ENCODE assay signal across 20 cellular contexts in the genomic region with DNA sequence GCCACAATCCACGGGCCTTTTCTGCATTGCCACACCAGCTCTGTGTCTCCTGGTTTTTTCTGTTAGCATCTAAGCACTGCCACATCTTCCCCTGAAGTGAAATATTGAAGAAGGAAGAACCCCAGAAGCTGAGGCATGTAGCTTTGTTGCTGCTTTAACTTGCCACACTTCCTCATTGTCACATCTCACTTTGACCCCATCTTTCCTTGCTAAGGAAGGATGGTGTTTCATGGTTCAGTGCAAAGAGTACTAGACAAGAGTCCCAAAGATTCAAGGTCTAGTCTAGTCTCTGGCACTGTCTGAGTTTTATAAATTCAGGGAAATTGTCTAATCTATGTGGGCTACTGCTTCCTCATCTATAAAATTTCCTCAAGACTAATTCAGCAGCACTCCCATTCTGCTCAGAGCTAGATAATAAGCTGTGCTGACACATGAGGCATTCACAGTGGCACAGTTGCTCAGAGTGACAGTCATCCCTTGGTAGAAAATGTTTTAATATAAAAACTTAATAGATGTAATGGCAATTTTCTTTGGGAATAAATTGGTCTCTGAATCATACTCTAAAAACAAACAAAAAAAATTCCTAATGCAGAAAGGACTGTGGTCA.
"Had no signal": no experiment of that assay in that cellular context is flagged by ENCODE, and none has a peak within 500 bp of the region (broad histone marks: within the 10 kb centered on the region; RNA-seq: fewer than 3 reads in every experiment).

No MANE protein-coding gene starts in this region.

- H3K4me2 ChIP-seq: hepatocyte had no signal

- H3K4me1 Mint-ChIP-seq: memory B cell had no signal

- H3K4me1 ChIP-seq: body of pancreas, colonic mucosa had no signal

- ATAC-seq: activated CD8-positive, alpha-beta T cell treated with anti-CD3 and anti-CD28 coated beads, Interleukin-2, amount 10 ng/mL, durations not matched to agents 7 days and 5 days; activated naive CD4-positive, alpha-beta T cell treated with anti-CD3 and anti-CD28 coated beads, Interleukin-2, amount 50 U/mL, for 72 hours; body of pancreas; esophagus mucosa; left ventricle myocardium superior; T-cell; WTC11 had no signal

- H3K27me3 ChIP-seq: body of pancreas, colonic mucosa, hepatocyte, sigmoid colon, stomach, testis had no signal

- H3K4me3 ChIP-seq: body of pancreas, colonic mucosa, hepatocyte, sigmoid colon, stomach, testis had no signal

- H3K27ac ChIP-seq: body of pancreas, colonic mucosa, hepatocyte, sigmoid colon, stomach, testis had no signal

- H3K36me3 Mint-ChIP-seq: T-cell had no signal

- H3K36me3 ChIP-seq: colonic mucosa, sigmoid colon, stomach had no signal

- H3K9me3 ChIP-seq: body of pancreas, colonic mucosa, sigmoid colon, stomach, testis had no signal

- DNase-seq: activated CD4-positive, alpha-beta T cell treated with anti-CD3 and anti-CD28 coated beads for 48 hours; activated CD8-positive, alpha-beta memory T cell treated with anti-CD3 and anti-CD28 coated beads, Interleukin-2, amount 50 U/mL, for 4 hours; activated CD8-positive, alpha-beta T cell treated with anti-CD3 and anti-CD28 coated beads, Interleukin-2, amount 10 ng/mL, durations not matched to agents 7 days and 5 days; activated gamma-delta T cell; activated T-cell treated with anti-CD3 and anti-CD28 coated beads, Interleukin-2, amount 50 U/mL, for 48 hours; amniotic stem cell; body of pancreas; colonic mucosa; left ventricle myocardium superior; sigmoid colon; stimulated activated CD4-positive, alpha-beta T cell treated with anti-CD3 and anti-CD28 coated beads, Interleukin-1b, Interleukin-23, amount 100 ng/mL, for 48 hours; stomach; T-cell; T1000; testis had no signal

- H2AFZ ChIP-seq: hepatocyte had no signal

- H3K27ac Mint-ChIP-seq: activated CD8-positive, alpha-beta T cell treated with anti-CD3 and anti-CD28 coated beads, Interleukin-2, amount 10 ng/mL, durations not matched to agents 7 days and 5 days; activated naive CD4-positive, alpha-beta T cell treated with anti-CD3 and anti-CD28 coated beads, Interleukin-2, amount 50 U/mL, for 72 hours; memory B cell; T-cell; WTC11 had no signal

- H3K4me3 Mint-ChIP-seq: activated CD8-positive, alpha-beta T cell treated with anti-CD3 and anti-CD28 coated beads, Interleukin-2, amount 10 ng/mL, durations not matched to agents 7 days and 5 days; memory B cell; T-cell; WTC11 had no signal
